In genomic region chr9:85536076-85536475, GRCh38 we compare ENCODE assay signal across 2 cellular contexts.
TF ChIP-seq lines count a peak whose summit lies in the region.

No MANE protein-coding gene starts in this region.

TF ChIP-seq in IMR-90, 13 proteins besides CTCF, POLR2A, EP300 and RAD21:
- TF ChIP-seq CEBPB (IDR thresholded peaks at IDR 0.05; ENCODE audit: low read depth, low read length): 0 out of 2 replicates have a peak, but pooled peaks have one; percentile 24
- TF ChIP-seq MAFK (IDR thresholded peaks at IDR 0.05; ENCODE audit: low read depth, low read length): no peak

TF ChIP-seq in HepG2, 621 proteins besides CTCF, POLR2A, EP300 and RAD21:
- TF ChIP-seq SIN3B (IDR thresholded peaks at IDR 0.05; ENCODE audit: low read length) (no peak), ATF7 (IDR thresholded peaks at IDR 0.05) (0 out of 2 replicates have a peak, but pooled peaks have one; percentile 13), ATF7 (CRISPR knock-in tag; IDR thresholded peaks at IDR 0.05) (no peak)
